ENCODE assay signal across 19 cellular contexts in genomic region chr7:7237201-7237977, GRCh38.
DNase-seq lines count a peak whose midpoint lies in the region; ATAC-seq lines count a peak whose summit lies in the region.
"Had no signal": no experiment of that assay in that cellular context is flagged by ENCODE, and none has a peak within 500 bp of the region (broad histone marks: within the 10 kb centered on the region; RNA-seq: fewer than 3 reads in every experiment).

No MANE protein-coding gene starts in this region.

- peak overlapping the region; percentile 62 for H3K27ac ChIP-seq in cingulate gyrus (ENCODE audit: low read depth, low read length)
- H3K27ac ChIP-seq: adrenal gland, tibial nerve, WERI-Rb-1 had no signal

- no peak overlapping the region for H3K4me3 Mint-ChIP-seq in activated naive CD8-positive, alpha-beta T cell
- H3K4me3 Mint-ChIP-seq in activated naive CD8-positive, alpha-beta T cell treated with anti-CD3 and anti-CD28 coated beads, Interleukin-2, amount 50 U/mL, for 24 hours, result no peak overlapping the region
- H3K4me3 Mint-ChIP-seq: activated T-helper 17 cell treated with anti-CD3 and anti-CD28 coated beads, Interleukin-2, amount 50 U/mL, for 72 hours; stimulated activated memory B cell treated with anti-CD40 and anti-IgM and Interleukin-4, amounts not matched to agents 10 μg/mL and 1 μg/mL and 100 μg/mL, for 72 hours had no signal

- no peak for ATAC-seq in activated naive CD8-positive, alpha-beta T cell treated with anti-CD3 and anti-CD28 coated beads, Interleukin-2, amount 50 U/mL, for 24 hours
- ATAC-seq: activated T-helper 17 cell treated with anti-CD3 and anti-CD28 coated beads, Interleukin-2, amount 50 U/mL, for 72 hours; left colon; stimulated activated memory B cell treated with anti-CD40 and anti-IgM and Interleukin-4, amounts not matched to agents 10 μg/mL and 1 μg/mL and 100 μg/mL, for 72 hours had no signal

- peak overlapping the region; percentile 22 for H3K27ac Mint-ChIP-seq in activated naive CD8-positive, alpha-beta T cell
- H3K27ac Mint-ChIP-seq in activated naive CD8-positive, alpha-beta T cell treated with anti-CD3 and anti-CD28 coated beads, Interleukin-2, amount 50 U/mL, for 24 hours, result no peak overlapping the region
- H3K27ac Mint-ChIP-seq: activated T-helper 17 cell treated with anti-CD3 and anti-CD28 coated beads, Interleukin-2, amount 50 U/mL, for 72 hours; stimulated activated memory B cell treated with anti-CD40 and anti-IgM and Interleukin-4, amounts not matched to agents 10 μg/mL and 1 μg/mL and 100 μg/mL, for 72 hours had no signal

- H3K9me3 Mint-ChIP-seq in activated naive CD8-positive, alpha-beta T cell (ENCODE audit: low read depth), result no peaks in the 10 kb centered on the region
- H3K9me3 Mint-ChIP-seq in activated naive CD8-positive, alpha-beta T cell treated with anti-CD3 and anti-CD28 coated beads, Interleukin-2, amount 50 U/mL, for 24 hours, result no peaks in the 10 kb centered on the region
- H3K9me3 Mint-ChIP-seq: activated T-helper 17 cell treated with anti-CD3 and anti-CD28 coated beads, Interleukin-2, amount 50 U/mL, for 72 hours; stimulated activated memory B cell treated with anti-CD40 and anti-IgM and Interleukin-4, amounts not matched to agents 10 μg/mL and 1 μg/mL and 100 μg/mL, for 72 hours had no signal

- peaks cover 50% of the 10 kb centered on the region for H3K4me1 Mint-ChIP-seq in activated naive CD8-positive, alpha-beta T cell (ENCODE audit: low read depth)
- H3K4me1 Mint-ChIP-seq in activated naive CD8-positive, alpha-beta T cell treated with anti-CD3 and anti-CD28 coated beads, Interleukin-2, amount 50 U/mL, for 24 hours, result peaks cover 16% of the 10 kb centered on the region

- in situ Hi-C loops in ACHN (cut with HindIII; ENCODE audit: low pct_ligation_motif_present, low pct_unique_long_range_greater_than_20kb, low sequenced_read_pairs), result no loop called here

- H3K27me3 Mint-ChIP-seq in activated naive CD8-positive, alpha-beta T cell, result no peaks in the 10 kb centered on the region
- H3K27me3 Mint-ChIP-seq in activated naive CD8-positive, alpha-beta T cell treated with anti-CD3 and anti-CD28 coated beads, Interleukin-2, amount 50 U/mL, for 24 hours, result no peaks in the 10 kb centered on the region
- H3K27me3 Mint-ChIP-seq: activated T-helper 17 cell treated with anti-CD3 and anti-CD28 coated beads, Interleukin-2, amount 50 U/mL, for 72 hours; stimulated activated memory B cell treated with anti-CD40 and anti-IgM and Interleukin-4, amounts not matched to agents 10 μg/mL and 1 μg/mL and 100 μg/mL, for 72 hours had no signal

- DNase-seq in activated naive CD8-positive, alpha-beta T cell treated with anti-CD3 and anti-CD28 coated beads, Interleukin-2, amount 50 U/mL, for 24 hours, result no peak
- DNase-seq in midbrain (lab: John Stamatoyannopoulos, UW) (peak; percentile 33), ACHN (no peak)
- no peak for DNase-seq in stimulated activated CD4-positive, alpha-beta T cell treated with anti-CD3 and anti-CD28 coated beads, Interleukin-2, amount 100 ng/mL, for 24 hours
- DNase-seq in stimulated activated CD4-positive, alpha-beta T cell treated with anti-CD3 and anti-CD28 coated beads, Interleukin-12 subunit alpha, Interleukin-12 subunit beta, amount 100 ng/mL, for 4 hours, result no peak
- DNase-seq in activated CD4-positive, alpha-beta T cell treated with anti-CD3 and anti-CD28 coated beads for 1 hour, result no peak
- DNase-seq: adrenal gland, C1 segment of cervical spinal cord, GF-D8, GOT3, Karpas-422, left colon, NCI-H1436, WERI-Rb-1 had no signal

- peaks cover 25% of the 10 kb centered on the region for H3K36me3 Mint-ChIP-seq in activated naive CD8-positive, alpha-beta T cell
- H3K36me3 Mint-ChIP-seq in activated naive CD8-positive, alpha-beta T cell treated with anti-CD3 and anti-CD28 coated beads, Interleukin-2, amount 50 U/mL, for 24 hours (ENCODE audit: low read depth), result peaks cover 55% of the 10 kb centered on the region
